18 cellular contexts compared by ENCODE assay signal in the genomic region with DNA sequence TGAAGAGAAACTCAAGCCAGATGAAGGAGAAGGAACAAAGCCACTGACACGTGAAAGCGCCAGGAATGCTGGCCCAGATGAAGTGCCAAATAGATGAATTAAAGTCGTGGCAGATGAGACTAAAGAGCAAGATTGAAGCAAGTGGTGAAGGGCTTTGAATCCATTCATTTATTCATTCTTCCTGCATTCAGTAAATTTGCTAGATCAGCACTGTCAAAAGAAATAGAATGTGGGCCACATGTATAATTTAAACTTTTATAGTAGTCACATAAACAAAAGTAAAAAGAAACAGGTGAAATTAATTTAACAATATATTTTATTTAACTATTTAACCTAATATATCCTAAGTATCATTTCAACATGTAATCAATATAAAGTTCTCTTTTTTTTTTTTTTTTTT.
DNase-seq lines count a peak whose midpoint lies in the region; ATAC-seq, FAIRE-seq and TF ChIP-seq lines count a peak whose summit lies in the region.
"Had no signal": no experiment of that assay in that cellular context is flagged by ENCODE, and none has a peak within 500 bp of the region (broad histone marks: within the 10 kb centered on the region; RNA-seq: fewer than 3 reads in every experiment).

No MANE protein-coding gene starts in this region.

- POLR2A ChIA-PET in A549 (lab: Yijun Ruan, JAX), result no interaction called here

- H4K20me1 ChIP-seq in BLaER1 treated with 17β-estradiol and CSF1 and Interleukin-3, amounts not matched to agents 10 nM and 100 nM, result no peaks in the 10 kb centered on the region

- no peaks in the 10 kb centered on the region for H3K36me3 ChIP-seq in BLaER1 treated with 17β-estradiol and CSF1 and Interleukin-3, amounts not matched to agents 10 nM and 100 nM
- no peaks in the 10 kb centered on the region for H3K36me3 ChIP-seq in mesenchymal stem cell (ENCODE audit: control insufficient read depth in 1 of 2, insufficient read depth in 2 of 2, low read depth in 1 of 2, low read length in 2 of 2)

- no peak overlapping the region for H2BK15ac ChIP-seq in mesenchymal stem cell (ENCODE audit: low read depth, poor library complexity, severe bottlenecking)

- no peak for TF ChIP-seq RAD21 in A549 (conservative IDR thresholded peaks at IDR 0.05 in 1 of 2, IDR thresholded peaks at IDR 0.05 in 1 of 2)

- no peak overlapping the region for H3K9ac ChIP-seq in BLaER1 treated with 17β-estradiol and CSF1 and Interleukin-3, amounts not matched to agents 10 nM and 100 nM
- H3K9ac ChIP-seq in mesenchymal stem cell (ENCODE audit: low read length), result no peak overlapping the region

- peak overlapping the region; percentile 53 for H2AK5ac ChIP-seq in mesenchymal stem cell (ENCODE audit: low read length, severe bottlenecking)

- 80% methylated on average over 3 of the region's 3 CpGs for WGBS in A549 (ENCODE audit: missing lambda C conversion rate)
- WGBS in mesenchymal stem cell, result 97% methylated on average over 2 of the region's 3 CpGs

- no peak for DNase-seq in A549 (ENCODE audit: low read depth in 1 of 2, low spot score in 1 of 2)
- peak; percentile 7 for DNase-seq in NCI-H446 treated with DMSO at 0.1 percent for 48 hours (lab: John Stamatoyannopoulos, UW)
- DNase-seq in mesenchymal stem cell, result no peak
- no peak for DNase-seq in stimulated activated CD4-positive, alpha-beta T cell treated with anti-CD3 and anti-CD28 coated beads, Interleukin-12 subunit alpha, Interleukin-12 subunit beta, amount 100 ng/mL, for 4 hours
- no peak for DNase-seq in NOMO-1 treated with dmso at 0.1 percent for 144 hours (lab: John Stamatoyannopoulos, UW; ENCODE audit: unreplicated experiment)
- DNase-seq in T-helper 1 cell, result no peak
- DNase-seq: AML-193; CD4-positive, alpha-beta memory T cell; DMS153; DMS79; GDM1; GOT3; H7 had no signal

- no peak overlapping the region for H2BK5ac ChIP-seq in mesenchymal stem cell (ENCODE audit: low read depth, low read length, poor library complexity, severe bottlenecking)

- H3K4me3 ChIP-seq in A549 (no peak overlapping the region), mesenchymal stem cell (ENCODE audit: insufficient read depth in 1 of 2, low read depth in 1 of 2, low read length in 2 of 2) (no peak overlapping the region)
- no peak overlapping the region for H3K4me3 ChIP-seq in BLaER1 treated with 17β-estradiol and CSF1 and Interleukin-3, amounts not matched to agents 10 nM and 100 nM

- H2AFZ ChIP-seq in mesenchymal stem cell (ENCODE audit: low read depth, low read length), result no peak overlapping the region

- H3K27ac ChIP-seq in A549, result peak overlapping the region in 1 of 2 experiments; percentile 49; a peak in 1 of 6 replicates
- H3K27ac ChIP-seq in BLaER1 treated with 17β-estradiol and CSF1 and Interleukin-3, amounts not matched to agents 10 nM and 100 nM, result no peak overlapping the region
- H3K27ac ChIP-seq in mesenchymal stem cell (ENCODE audit: low read length, poor library complexity, severe bottlenecking), result no peak overlapping the region

- TF ChIP-seq POLR2A in A549 (IDR thresholded peaks at IDR 0.05; ENCODE audit: low read length), result no peak

- H2BK12ac ChIP-seq in mesenchymal stem cell (ENCODE audit: low read length in 2 of 2), result no peak overlapping the region

- CTCF ChIA-PET in A549 (lab: Yijun Ruan, JAX), result no interaction called here

- H3K79me1 ChIP-seq in mesenchymal stem cell (replicated peaks; ENCODE audit: low read length, poor library complexity, severe bottlenecking), result peaks cover 2% of the 10 kb centered on the region

- H3K9me3 ChIP-seq in A549 (no peaks in the 10 kb centered on the region), mesenchymal stem cell (ENCODE audit: control insufficient read depth, low read length) (no peaks in the 10 kb centered on the region)
- H3K9me3 ChIP-seq in BLaER1 treated with 17β-estradiol and CSF1 and Interleukin-3, amounts not matched to agents 10 nM and 100 nM (replicated peaks in 1 of 11), result no peaks in the 10 kb centered on the region

- no peak overlapping the region for H2BK120ac ChIP-seq in mesenchymal stem cell (ENCODE audit: low read depth, low read length)

- no peak overlapping the region for H3K4ac ChIP-seq in mesenchymal stem cell (ENCODE audit: low read depth in 1 of 2, low read length in 2 of 2)

- H3K23ac ChIP-seq in mesenchymal stem cell (ENCODE audit: low read length in 2 of 2), result no peak overlapping the region

- no peak overlapping the region for H4K8ac ChIP-seq in mesenchymal stem cell (ENCODE audit: low read length)

- TF ChIP-seq CTCF in A549 (IDR thresholded peaks at IDR 0.05), result no peak

- no peak for FAIRE-seq in A549 (lab: Jason Lieb, UNC)
- FAIRE-seq: A204.1, GM12892, GM18507 had no signal

- ATAC-seq in A549, result no peak
- ATAC-seq: HCT116 had no signal

- H3K27me3 ChIP-seq in BLaER1 treated with 17β-estradiol and CSF1 and Interleukin-3, amounts not matched to agents 10 nM and 100 nM, result no peaks in the 10 kb centered on the region
- no peaks in the 10 kb centered on the region for H3K27me3 ChIP-seq in mesenchymal stem cell (ENCODE audit: control insufficient read depth in 1 of 2, insufficient read depth in 1 of 2, low read length in 2 of 2)

- no peak for TF ChIP-seq EP300 in A549 (IDR thresholded peaks at IDR 0.05)

- no peak overlapping the region for H3K14ac ChIP-seq in mesenchymal stem cell (ENCODE audit: low read length in 2 of 2)

- H3K4me1 ChIP-seq in A549 (peaks cover 18% of the 10 kb centered on the region; the same call in 2 of the 3 replicates), mesenchymal stem cell (ENCODE audit: control insufficient read depth, insufficient read depth, low read depth, low read length) (peaks cover 6% of the 10 kb centered on the region)
- H3K4me1 ChIP-seq in BLaER1 treated with 17β-estradiol and CSF1 and Interleukin-3, amounts not matched to agents 10 nM and 100 nM, result peaks cover 12 to 31% (median 23%) of the 10 kb centered on the region in 10 experiments; a peak in 19 of 20 replicates

- H4K91ac ChIP-seq in mesenchymal stem cell (ENCODE audit: low read length), result no peak overlapping the region

- H3K4me2 ChIP-seq in A549 (no peak overlapping the region), mesenchymal stem cell (ENCODE audit: low read length, poor library complexity, severe bottlenecking) (no peak overlapping the region)
- H3K4me2 ChIP-seq in BLaER1 treated with 17β-estradiol and CSF1 and Interleukin-3, amounts not matched to agents 10 nM and 100 nM, result peak overlapping the region in 7 of 11 experiments; percentile 19 to 81 (median 66); a peak in 8 of 22 replicates

- H3K18ac ChIP-seq in mesenchymal stem cell (ENCODE audit: low read depth in 1 of 2, low read length in 2 of 2), result no peak overlapping the region

TF ChIP-seq in A549, 52 proteins besides CTCF, POLR2A, EP300 and RAD21:
- TF ChIP-seq JUN (IDR thresholded peaks at IDR 0.05) (no peak), MAFK (IDR thresholded peaks at IDR 0.05; ENCODE audit: partially characterized antibody) (peak; percentile 42)

Comparison
In these comparisons a context has a peak if more than half of its experiments do, and no peak if none do; other contexts are left out.
1. H3K4me2 ChIP-seq: peak in BLaER1 treated with 17β-estradiol and CSF1 and Interleukin-3, amounts not matched to agents 10 nM and 100 nM (7 of 11); none in A549 (single experiment) and mesenchymal stem cell (single experiment).